Comparison of ENCODE assay signal across 10 cellular contexts in the genomic region with DNA sequence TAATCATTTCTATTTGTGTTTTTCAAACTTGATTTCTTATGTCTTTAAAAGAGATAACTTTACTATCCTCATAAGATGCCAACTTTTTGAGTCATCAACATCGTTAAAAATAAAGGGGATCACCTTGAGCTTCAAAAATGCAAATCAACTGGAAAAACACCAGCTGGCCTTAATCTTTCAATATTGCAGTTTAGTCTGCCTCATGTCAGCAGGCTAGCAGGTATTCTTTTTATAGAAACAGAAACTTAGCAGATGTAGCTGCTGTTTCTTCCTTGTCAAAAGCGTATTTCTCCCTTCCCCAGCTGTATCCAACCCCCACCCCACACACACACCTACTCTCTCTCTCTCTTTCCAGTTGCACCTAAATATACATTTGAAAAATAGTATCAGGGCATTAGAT.
A peak's percentile ranks its signal among the peaks of the same experiment; 100 is the strongest.
DNase-seq lines count a peak whose midpoint lies in the region; ATAC-seq and TF ChIP-seq lines count a peak whose summit lies in the region.
"Had no signal": no experiment of that assay in that cellular context is flagged by ENCODE, and none has a peak within 500 bp of the region (broad histone marks: within the 10 kb centered on the region; RNA-seq: fewer than 3 reads in every experiment).

No MANE protein-coding gene starts in this region.

- peaks cover 3% of the 10 kb centered on the region for H3K9me3 Mint-ChIP-seq in activated T-cell treated with anti-CD3 and anti-CD28 coated beads, Interleukin-2, amount 50 U/mL, for 24 hours

- DNase-seq in PC-3 = peak; percentile 12
- DNase-seq in activated T-cell treated with anti-CD3 and anti-CD28 coated beads, Interleukin-2, amount 50 U/mL, for 24 hours = no peak
- no peak for DNase-seq in substantia nigra (lab: John Stamatoyannopoulos, UW)
- no peak for DNase-seq in activated effector memory CD4-positive, alpha-beta T cell treated with anti-CD3 and anti-CD28 coated beads, Interleukin-2, amount 50 U/mL, for 16 hours
- DNase-seq in colonic mucosa = no peak
- DNase-seq: esophagus squamous epithelium had no signal

- H3K27ac ChIP-seq in PC-3 (ENCODE audit: low read length) (no peak overlapping the region), substantia nigra (ENCODE audit: low read depth, low read length, poor library complexity, severe bottlenecking) (no peak overlapping the region), colonic mucosa (no peak overlapping the region)
- H3K27ac ChIP-seq: esophagus squamous epithelium, right atrium auricular region had no signal

- no peak for TF ChIP-seq CTCF in PC-3 (conservative IDR thresholded peaks at IDR 0.05; ENCODE audit: low read depth, low read length)
- TF ChIP-seq CTCF in colonic mucosa (IDR thresholded peaks at IDR 0.05) = no peak

- POLR2A ChIA-PET in PC-3 (lab: Charles Lee; ENCODE audit: unreplicated experiment) = no interaction called here

- H3K27me3 ChIP-seq in PC-3 (ENCODE audit: low read length) (no peaks in the 10 kb centered on the region), colonic mucosa (no peaks in the 10 kb centered on the region)
- H3K27me3 ChIP-seq: esophagus squamous epithelium, right atrium auricular region had no signal

- H3K4me2 ChIP-seq in PC-3 (ENCODE audit: low read length) = no peak overlapping the region

- H3F3A ChIP-seq in PC-3 (ENCODE audit: low read length, unreplicated experiment) = no peaks in the 10 kb centered on the region

- no peaks in the 10 kb centered on the region for H3K4me1 Mint-ChIP-seq in activated T-cell treated with anti-CD3 and anti-CD28 coated beads, Interleukin-2, amount 50 U/mL, for 24 hours (ENCODE audit: low read depth)

- intact Hi-C loops in PC-3 (cut with micrococcal nuclease) = no loop called here
- intact Hi-C loops in colonic mucosa (cut with DNase I) = no loop called here

- no peak overlapping the region for H2AFZ ChIP-seq in PC-3 (ENCODE audit: low read length)

- H3K9ac ChIP-seq in PC-3 (ENCODE audit: low read length) (no peak overlapping the region), colonic mucosa (ENCODE audit: low read depth in 2 of 2, low read length in 2 of 2) (no peak overlapping the region)

- no peaks in the 10 kb centered on the region for H3K9me2 ChIP-seq in PC-3 (replicated peaks; ENCODE audit: low read length)

- CTCF ChIA-PET in PC-3 (lab: Charles Lee) = interaction anchor here (0.6 kb wide), 1 partner anchor 1195 kb away, joined by 3 read pairs; no protein-coding TSS in a partner anchor

- H4K20me1 ChIP-seq in PC-3 (ENCODE audit: low read length) = no peaks in the 10 kb centered on the region

- no peak overlapping the region for H3K27ac Mint-ChIP-seq in activated T-cell treated with anti-CD3 and anti-CD28 coated beads, Interleukin-2, amount 50 U/mL, for 24 hours

- H3K4me3 ChIP-seq in PC-3 (ENCODE audit: low read length) (no peak overlapping the region), colonic mucosa (no peak overlapping the region)
- H3K4me3 ChIP-seq: esophagus squamous epithelium, right atrium auricular region had no signal

- H3K27me3 Mint-ChIP-seq in activated T-cell treated with anti-CD3 and anti-CD28 coated beads, Interleukin-2, amount 50 U/mL, for 24 hours = no peaks in the 10 kb centered on the region

- ATAC-seq in GM18511 (IDR thresholded peaks at IDR 0.05; ENCODE audit: unreplicated experiment) = peak; percentile 96
- ATAC-seq in GM21526 (IDR thresholded peaks at IDR 0.05; ENCODE audit: low FRiP score, unreplicated experiment) = peak; percentile 98
- ATAC-seq in HG03139 (IDR thresholded peaks at IDR 0.05; ENCODE audit: unreplicated experiment) = peak; percentile 93
- peak; percentile 53 for ATAC-seq in PC-3

- H3K4me3 Mint-ChIP-seq in activated T-cell treated with anti-CD3 and anti-CD28 coated beads, Interleukin-2, amount 50 U/mL, for 24 hours = no peak overlapping the region

- no peaks in the 10 kb centered on the region for H3K9me3 ChIP-seq in PC-3 (ENCODE audit: low read length)
- H3K9me3 ChIP-seq in colonic mucosa = no peaks in the 10 kb centered on the region
- H3K9me3 ChIP-seq: esophagus squamous epithelium, right atrium auricular region had no signal

- H3K36me3 Mint-ChIP-seq in activated T-cell treated with anti-CD3 and anti-CD28 coated beads, Interleukin-2, amount 50 U/mL, for 24 hours (ENCODE audit: low read depth) = no peaks in the 10 kb centered on the region

- no TSS peak for BruUV-seq in PC-3 (replicated peaks; lab: Mats Ljungman, UMichigan)

- H3K4me1 ChIP-seq in PC-3 (ENCODE audit: insufficient read depth, low read length) (peaks cover 7% of the 10 kb centered on the region; the same call in 1 of the 2 replicates), colonic mucosa (no peaks in the 10 kb centered on the region)
- H3K4me1 ChIP-seq: esophagus squamous epithelium, right atrium auricular region had no signal

- no peaks in the 10 kb centered on the region for H3K79me2 ChIP-seq in PC-3 (ENCODE audit: low read length)

- no peaks in the 10 kb centered on the region for H3K36me3 ChIP-seq in PC-3 (ENCODE audit: low read depth, low read length)
- no peaks in the 10 kb centered on the region for H3K36me3 ChIP-seq in colonic mucosa
- H3K36me3 ChIP-seq: esophagus squamous epithelium, right atrium auricular region had no signal
